8 cellular contexts compared by ENCODE assay signal in the genomic region with DNA sequence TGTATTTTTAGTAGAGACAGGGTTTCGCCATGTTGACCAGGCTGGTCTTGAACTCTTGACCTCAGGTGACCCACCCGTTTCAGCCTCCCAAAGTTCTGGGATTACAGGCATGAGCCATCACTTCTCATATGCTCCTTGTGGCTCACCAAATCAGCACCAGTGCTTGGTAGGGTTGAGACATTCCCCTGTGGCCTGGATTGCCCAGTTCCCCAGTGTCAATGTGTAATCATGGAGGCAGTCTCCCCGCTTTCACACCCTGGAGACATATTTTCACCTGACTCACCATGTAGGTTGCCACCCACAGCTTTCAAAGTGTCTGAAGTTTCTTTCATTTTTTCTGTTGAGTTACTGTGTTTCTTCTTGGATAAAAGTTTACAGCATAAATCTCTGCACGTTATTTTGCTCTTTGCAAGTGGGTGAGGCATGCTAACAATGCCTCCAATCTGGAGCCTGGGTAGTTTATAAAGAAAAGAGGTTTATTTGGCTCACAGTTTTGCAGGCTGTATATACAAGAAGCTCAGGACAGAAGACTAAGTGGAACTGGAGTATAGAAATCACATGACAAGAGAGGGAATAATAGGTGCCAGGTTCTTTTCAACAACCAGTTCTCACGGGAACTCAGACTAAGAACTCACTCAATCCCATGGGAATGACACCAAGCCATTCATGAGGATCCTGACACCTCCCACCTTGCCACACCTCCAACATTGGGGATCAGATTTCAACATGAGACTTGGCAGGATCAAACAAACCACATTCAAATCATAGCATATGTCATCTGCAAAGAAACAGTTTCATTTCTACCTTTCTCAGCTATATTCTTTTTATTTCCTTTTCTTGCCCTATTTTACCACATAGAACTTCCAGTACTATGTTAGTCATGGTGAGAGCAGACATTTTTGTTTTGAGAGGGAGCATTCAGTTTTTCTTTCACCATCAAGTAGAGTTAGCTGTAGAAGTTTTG.
DNase-seq lines count a peak whose midpoint lies in the region; ATAC-seq and TF ChIP-seq lines count a peak whose summit lies in the region.

No MANE protein-coding gene starts in this region.

- intact Hi-C loops in posterior vena cava (cut with DNase I): no loop called here

- no peak for TF ChIP-seq CTCF in RWPE1 (conservative IDR thresholded peaks at IDR 0.05; ENCODE audit: low read depth)
- no peak for TF ChIP-seq CTCF in fibroblast of villous mesenchyme (IDR thresholded peaks at IDR 0.05; ENCODE audit: insufficient read depth, low read depth, low read length)

- no peak overlapping the region for H3K4me3 ChIP-seq in fibroblast of villous mesenchyme (ENCODE audit: low read depth, low read length)

- CTCF ChIA-PET in RWPE1 (lab: Yijun Ruan, JAX): interaction anchor here (0.7 kb wide), 1 partner anchor 9 kb away, joined by 4 read pairs; no protein-coding TSS in a partner anchor

- H3K27ac ChIP-seq in RWPE1: peak overlapping the region; percentile 54

- in situ Hi-C loops in ACHN (cut with HindIII; ENCODE audit: low pct_ligation_motif_present, low pct_unique_long_range_greater_than_20kb, low sequenced_read_pairs): no loop called here

- ATAC-seq in GM19452 (IDR thresholded peaks at IDR 0.05; ENCODE audit: unreplicated experiment) (peak; percentile 66), HG03439 (IDR thresholded peaks at IDR 0.05; ENCODE audit: unreplicated experiment) (no peak)

- POLR2A ChIA-PET in RWPE1 (lab: Yijun Ruan, JAX; ENCODE audit: low non-redundant PET): no interaction called here

- DNase-seq in ACHN (peak; percentile 20), RWPE1 (ENCODE audit: low spot score) (peak; percentile 68), fibroblast of villous mesenchyme (ENCODE audit: low read depth) (peak; percentile 41), NCI-H128 (lab: John Stamatoyannopoulos, UW; ENCODE audit: unreplicated experiment) (no peak), posterior vena cava (ENCODE audit: low spot score) (no peak), D341Med (ENCODE audit: low spot score) (no peak)

Comparison
In these comparisons a context has a peak if more than half of its experiments do, and no peak if none do; other contexts are left out.
1. DNase-seq: peak in ACHN (single experiment), RWPE1 (single experiment) and fibroblast of villous mesenchyme (single experiment); none in NCI-H128 (single experiment), posterior vena cava (single experiment) and D341Med (single experiment).